Comparison of ENCODE assay signal across 11 cellular contexts in the genomic region with DNA sequence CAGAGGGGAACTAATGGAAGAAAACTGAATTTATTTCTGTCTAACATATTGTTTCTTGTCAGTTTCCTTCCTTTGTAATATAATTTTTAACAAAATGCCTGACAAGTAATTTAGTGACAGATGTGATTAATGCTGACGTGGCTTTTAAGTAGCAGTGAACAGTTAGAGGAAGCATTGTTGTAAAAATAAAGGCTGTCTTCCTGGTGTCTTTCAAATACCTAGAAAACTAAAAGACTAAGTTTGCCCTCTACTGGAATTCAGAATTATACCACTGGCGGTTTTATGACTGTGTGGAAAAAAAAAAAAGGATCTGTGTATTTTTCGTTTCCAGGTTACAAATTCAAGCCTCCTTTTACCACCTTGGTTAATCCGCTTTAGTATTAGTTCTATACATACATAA.
A peak's percentile ranks its signal among the peaks of the same experiment; 100 is the strongest.
DNase-seq lines count a peak whose midpoint lies in the region; ATAC-seq, FAIRE-seq and TF ChIP-seq lines count a peak whose summit lies in the region.
"Had no signal": no experiment of that assay in that cellular context is flagged by ENCODE, and none has a peak within 500 bp of the region (broad histone marks: within the 10 kb centered on the region; RNA-seq: fewer than 3 reads in every experiment).

No MANE protein-coding gene starts in this region.

- no peaks in the 10 kb centered on the region for H3K4me1 Mint-ChIP-seq in activated CD4-positive, alpha-beta T cell treated with anti-CD3 and anti-CD28 coated beads, Interleukin-2, amount 10 ng/mL, durations not matched to agents 24 days and 14 days

- H3K4me3 ChIP-seq in right atrium auricular region (no peak overlapping the region), OCI-LY7 (ENCODE audit: low read depth, low read length, poor library complexity, severe bottlenecking) (no peak overlapping the region), gastrocnemius medialis (no peak overlapping the region)
- H3K4me3 ChIP-seq: Peyer's patch had no signal

- H3K9me3 Mint-ChIP-seq in activated CD4-positive, alpha-beta T cell treated with anti-CD3 and anti-CD28 coated beads, Interleukin-2, amount 10 ng/mL, durations not matched to agents 24 days and 14 days, result no peaks in the 10 kb centered on the region

- H3K36me3 ChIP-seq in right atrium auricular region (no peaks in the 10 kb centered on the region), OCI-LY7 (ENCODE audit: insufficient read depth, low read length) (no peaks in the 10 kb centered on the region), gastrocnemius medialis (no peaks in the 10 kb centered on the region)
- H3K36me3 ChIP-seq: Peyer's patch had no signal

- H3K79me2 ChIP-seq in OCI-LY7 (ENCODE audit: insufficient read depth, low read depth, low read length), result no peaks in the 10 kb centered on the region

- H3K9me2 ChIP-seq in OCI-LY7 (ENCODE audit: insufficient read depth, low read length), result no peaks in the 10 kb centered on the region

- H3K4me1 ChIP-seq in right atrium auricular region, result no peaks in the 10 kb centered on the region
- H3K4me1 ChIP-seq in OCI-LY7 (ENCODE audit: insufficient read depth, low read length, poor library complexity, severe bottlenecking), result no peaks in the 10 kb centered on the region
- no peaks in the 10 kb centered on the region for H3K4me1 ChIP-seq in gastrocnemius medialis
- H3K4me1 ChIP-seq: Peyer's patch had no signal

- peak; percentile 99 for FAIRE-seq in islet of Langerhans (lab: Jason Lieb, UNC)
- FAIRE-seq: astrocyte had no signal

- H3K27ac ChIP-seq in right atrium auricular region (no peak overlapping the region), OCI-LY7 (ENCODE audit: low read depth, low read length, poor library complexity, severe bottlenecking) (no peak overlapping the region), gastrocnemius medialis (no peak overlapping the region)
- H3K27ac ChIP-seq: Peyer's patch had no signal

- no peaks in the 10 kb centered on the region for H4K20me1 ChIP-seq in OCI-LY7 (ENCODE audit: insufficient read depth, low read length)

- H3K4me3 Mint-ChIP-seq in activated CD4-positive, alpha-beta T cell treated with anti-CD3 and anti-CD28 coated beads, Interleukin-2, amount 10 ng/mL, durations not matched to agents 24 days and 14 days, result no peak overlapping the region

- H3K36me3 Mint-ChIP-seq in activated CD4-positive, alpha-beta T cell treated with anti-CD3 and anti-CD28 coated beads, Interleukin-2, amount 10 ng/mL, durations not matched to agents 24 days and 14 days (ENCODE audit: low read depth), result no peaks in the 10 kb centered on the region

- in situ Hi-C loops in gastrocnemius medialis (cut with MboI; ENCODE audit: low sequenced_read_pairs in 4 of 4), result no loop called here

- no peak overlapping the region for H3K4me2 ChIP-seq in OCI-LY7 (ENCODE audit: low read length)

- POLR2A ChIA-PET in OCI-LY7 (lab: Charles Lee), result no interaction called here

- DNase-seq in left cardiac atrium (no peak), right atrium auricular region (ENCODE audit: low spot score) (no peak), OCI-LY7 (ENCODE audit: low spot score) (no peak), gastrocnemius medialis (no peak), SW 1271 (lab: John Stamatoyannopoulos, UW) (no peak)
- no peak for DNase-seq in activated CD4-positive, alpha-beta T cell treated with anti-CD3 and anti-CD28 coated beads, Interleukin-2, amount 10 ng/mL, durations not matched to agents 24 days and 14 days
- DNase-seq: NCI-H1417 treated with DMSO at 0.1 percent for 48 hours, Peyer's patch had no signal

- no peak for TF ChIP-seq POLR2A in gastrocnemius medialis (IDR thresholded peaks at IDR 0.05)

- TF ChIP-seq CTCF in right atrium auricular region (IDR thresholded peaks at IDR 0.05) (peak in 1 of 2 donors; percentile 13), OCI-LY7 (conservative IDR thresholded peaks at IDR 0.05; ENCODE audit: low read length) (0 out of 2 replicates have a peak, but pooled peaks have one; percentile 24), gastrocnemius medialis (IDR thresholded peaks at IDR 0.05 in 4 of 5, conservative IDR thresholded peaks at IDR 0.05 in 1 of 5) (no peak)

- no TSS peak for BruUV-seq in OCI-LY7 (replicated peaks; lab: Mats Ljungman, UMichigan)

- no peak overlapping the region for H2AFZ ChIP-seq in OCI-LY7 (ENCODE audit: low read length)

- no peaks in the 10 kb centered on the region for H3K27me3 Mint-ChIP-seq in activated CD4-positive, alpha-beta T cell treated with anti-CD3 and anti-CD28 coated beads, Interleukin-2, amount 10 ng/mL, durations not matched to agents 24 days and 14 days

- CTCF ChIA-PET in OCI-LY7 (lab: Charles Lee; ENCODE audit: unreplicated experiment), result no interaction called here

- H3K9me3 ChIP-seq in right atrium auricular region, result no peaks in the 10 kb centered on the region
- H3K9me3 ChIP-seq in OCI-LY7 (ENCODE audit: low read length), result no peaks in the 10 kb centered on the region
- H3K9me3 ChIP-seq in gastrocnemius medialis, result no peaks in the 10 kb centered on the region
- H3K9me3 ChIP-seq: Peyer's patch had no signal

- no peaks in the 10 kb centered on the region for H3K27me3 ChIP-seq in right atrium auricular region
- no peaks in the 10 kb centered on the region for H3K27me3 ChIP-seq in gastrocnemius medialis
- H3K27me3 ChIP-seq: Peyer's patch had no signal

- H3K27ac Mint-ChIP-seq in activated CD4-positive, alpha-beta T cell treated with anti-CD3 and anti-CD28 coated beads, Interleukin-2, amount 10 ng/mL, durations not matched to agents 24 days and 14 days, result no peak overlapping the region

- ATAC-seq in left cardiac atrium (peak; percentile 53 to 60), gastrocnemius medialis (no peak), HG02588 (IDR thresholded peaks at IDR 0.05; ENCODE audit: unreplicated experiment) (no peak)

- intact Hi-C loops in left cardiac atrium (cut with DNase I), result loop anchor here in 1 of 2 donors (10.0 kb wide), 1 partner anchor 450 kb away; no protein-coding TSS in a partner anchor
- intact Hi-C loops in OCI-LY7 (cut with micrococcal nuclease; ENCODE audit: unreplicated experiment), result no loop called here
- intact Hi-C loops in activated CD4-positive, alpha-beta T cell treated with anti-CD3 and anti-CD28 coated beads, Interleukin-2, amount 10 ng/mL, durations not matched to agents 24 days and 14 days (cut with micrococcal nuclease), result no loop called here
- intact Hi-C loops in gastrocnemius medialis (cut with DNase I; ENCODE audit: low total_unique reads), result no loop called here

Comparison
In these comparisons a context has a peak if more than half of its experiments do, and no peak if none do; other contexts are left out.
1. ATAC-seq: peak in left cardiac atrium (2 of 2); none in gastrocnemius medialis (0 of 2) and HG02588 (single experiment).